ENCODE assay signal across 14 cellular contexts in genomic region chr18:23880931-23881330, GRCh38.
DNase-seq lines count a peak whose midpoint lies in the region; ATAC-seq and TF ChIP-seq lines count a peak whose summit lies in the region.
"Had no signal": no experiment of that assay in that cellular context is flagged by ENCODE, and none has a peak within 500 bp of the region (broad histone marks: within the 10 kb centered on the region; RNA-seq: fewer than 3 reads in every experiment).

No MANE protein-coding gene starts in this region.

- no peak for DNase-seq in RWPE2 (ENCODE audit: low spot score)
- no peak for DNase-seq in epithelial cell of prostate (ENCODE audit: low read depth, low spot score)
- no peak for DNase-seq in cerebellar nuclear complex (lab: John Stamatoyannopoulos, UW)
- no peak for DNase-seq in NCI-H526 treated with DMSO at 0.1 percent for 48 hours (lab: John Stamatoyannopoulos, UW)
- DNase-seq: Calu3; CD4-positive, alpha-beta memory T cell; COR-L47; DMS53; DND-41; GM23248; H7; HCEC 1CT had no signal

- no peak for TF ChIP-seq RAD21 in neural cell (conservative IDR thresholded peaks at IDR 0.05)

- H3K9me2 ChIP-seq in neural cell (ENCODE audit: insufficient read depth, low read length): no peaks in the 10 kb centered on the region

- ATAC-seq in RWPE2 (ENCODE audit: low read depth): no peak
- no peak for ATAC-seq in activated CD4-positive, CD25-positive, alpha-beta regulatory T cell treated with anti-CD3 and anti-CD28 coated beads, Interleukin-2, amount 50 U/mL, for 24 hours

- H3K79me2 ChIP-seq in neural cell (replicated peaks; ENCODE audit: insufficient read depth, low read length): no peaks in the 10 kb centered on the region

- no peak overlapping the region for H3K4me3 ChIP-seq in RWPE2 (ENCODE audit: severe bottlenecking)
- H3K4me3 ChIP-seq in neural cell (ENCODE audit: low read length): peak overlapping the region; percentile 49
- H3K4me3 ChIP-seq: GM23248 had no signal

- no peak for TF ChIP-seq EP300 in neural cell (conservative IDR thresholded peaks at IDR 0.05; ENCODE audit: poor library complexity, severe bottlenecking)

- no peak for TF ChIP-seq CTCF in RWPE2 (IDR thresholded peaks at IDR 0.05; ENCODE audit: poor library complexity, severe bottlenecking)
- TF ChIP-seq CTCF in neural cell (IDR thresholded peaks at IDR 0.05; ENCODE audit: poor library complexity, severe bottlenecking): no peak

- no peaks in the 10 kb centered on the region for H4K20me1 ChIP-seq in neural cell (ENCODE audit: insufficient read depth)

- H3K9me3 ChIP-seq in RWPE2 (ENCODE audit: severe bottlenecking) (no peaks in the 10 kb centered on the region), neural cell (ENCODE audit: low read length) (no peaks in the 10 kb centered on the region)

- H3K36me3 ChIP-seq in RWPE2 (ENCODE audit: low read depth) (peaks cover 97% of the 10 kb centered on the region), neural cell (ENCODE audit: insufficient read depth, low read length) (no peaks in the 10 kb centered on the region)

- H3K27ac ChIP-seq in RWPE2 (ENCODE audit: poor library complexity, severe bottlenecking): peak overlapping the region; percentile 96
- H3K27ac ChIP-seq in epithelial cell of prostate: peak overlapping the region; percentile 89
- H3K27ac ChIP-seq in neural cell (ENCODE audit: low read length): peak overlapping the region; percentile 69
- H3K27ac ChIP-seq: GM23248 had no signal

- no peak overlapping the region for H3K4me2 ChIP-seq in neural cell (ENCODE audit: low read length)

- H3F3A ChIP-seq in neural cell (ENCODE audit: insufficient read depth, low read length, poor library complexity, severe bottlenecking): peaks cover 5% of the 10 kb centered on the region

- no peak overlapping the region for H2AFZ ChIP-seq in neural cell (ENCODE audit: low read depth, low read length)
- H2AFZ ChIP-seq: GM23248 had no signal

- no peaks in the 10 kb centered on the region for H3K27me3 ChIP-seq in RWPE2 (ENCODE audit: insufficient read depth, poor library complexity, severe bottlenecking)
- no peaks in the 10 kb centered on the region for H3K27me3 ChIP-seq in neural cell (ENCODE audit: insufficient read depth, low read depth, low read length)

- peaks cover 63% of the 10 kb centered on the region for H3K4me1 ChIP-seq in RWPE2 (ENCODE audit: insufficient read depth, poor library complexity, severe bottlenecking)

- H3K9ac ChIP-seq in neural cell (ENCODE audit: low read length): no peak overlapping the region
- H3K9ac ChIP-seq: GM23248 had no signal

TF ChIP-seq in neural cell, 6 proteins besides CTCF, POLR2A, EP300 and RAD21:
- TF ChIP-seq EZH2 (IDR thresholded peaks at IDR 0.05; ENCODE audit: borderline replicate concordance, insufficient read depth, low read length, poor library complexity, severe bottlenecking) (no peak), SMC3 (conservative IDR thresholded peaks at IDR 0.05; ENCODE audit: poor library complexity) (no peak), TAF1 (IDR thresholded peaks at IDR 0.05; ENCODE audit: low read depth) (no peak), MXI1 (conservative IDR thresholded peaks at IDR 0.05; ENCODE audit: poor library complexity, severe bottlenecking) (no peak), REST (IDR thresholded peaks at IDR 0.05; ENCODE audit: borderline replicate concordance) (no peak), POLR2AphosphoS5 (IDR thresholded peaks at IDR 0.05) (no peak)
